In genomic region chr7:66400400-66400799, GRCh38 we compare ENCODE assay signal across 7 cellular contexts.
"Had no signal": no experiment of that assay in that cellular context is flagged by ENCODE, and none has a peak within 500 bp of the region (broad histone marks: within the 10 kb centered on the region; RNA-seq: fewer than 3 reads in every experiment).

No MANE protein-coding gene starts in this region.

- ATAC-seq: HepG2 had no signal

- H3K4me2 ChIP-seq: KMS-11 had no signal

- FAIRE-seq: HepG2, HTR-8/SVneo had no signal

- H3K4me3 Mint-ChIP-seq: IgD-negative memory B cell had no signal

- H3K27ac Mint-ChIP-seq: IgD-negative memory B cell had no signal

- H3K9ac ChIP-seq: KMS-11 had no signal

- H3K27ac ChIP-seq: HL-60, KMS-11 had no signal

- H3K27me3 Mint-ChIP-seq: IgD-negative memory B cell had no signal

- DNase-seq: KBM-7, KG1 had no signal
